In genomic region chr7:157375410-157375809, GRCh38 we compare ENCODE assay signal across 20 cellular contexts. TPM values are rescaled to one million over a fixed set of nuclear protein-coding genes. Genes with fewer than 3 reads are reported as not detected.
DNase-seq lines count a peak whose midpoint lies in the region; ATAC-seq, FAIRE-seq and TF ChIP-seq lines count a peak whose summit lies in the region.
"Had no signal": no experiment of that assay in that cellular context is flagged by ENCODE, and none has a peak within 500 bp of the region (broad histone marks: within the 10 kb centered on the region; RNA-seq: fewer than 3 reads in every experiment).

No MANE protein-coding gene starts in this region.

- ATAC-seq in activated CD8-positive, alpha-beta memory T cell treated with anti-CD3 and anti-CD28 coated beads, Interleukin-2, amount 10 ng/mL, durations not matched to agents 7 days and 5 days = no peak
- no peak for ATAC-seq in WTC11
- ATAC-seq in gastrocnemius medialis = peak; percentile 53 to 80
- ATAC-seq in omental fat pad (ENCODE audit: low FRiP score) = no peak
- ATAC-seq: A549, K562, upper lobe of right lung had no signal

- 92 to 95% methylated on average over 2 to 7 of the region's 7 CpGs for WGBS in endodermal cell (ENCODE audit: insufficient coverage in 1 of 2, insufficient read length in 1 of 2), 2 experiments

- H3K4me1 Mint-ChIP-seq in activated CD8-positive, alpha-beta memory T cell treated with anti-CD3 and anti-CD28 coated beads, Interleukin-2, amount 10 ng/mL, durations not matched to agents 7 days and 5 days = peaks cover 58% of the 10 kb centered on the region
- peaks cover 65% of the 10 kb centered on the region for H3K4me1 Mint-ChIP-seq in WTC11
- H3K4me1 Mint-ChIP-seq in endodermal cell = peaks cover 28% of the 10 kb centered on the region

- H3K27ac ChIP-seq in endodermal cell (ENCODE audit: low read depth, low read length) (peak overlapping the region; percentile 47), gastrocnemius medialis (peak overlapping the region; percentile 62 to 75 (median 71))
- H3K27ac ChIP-seq: A549, adrenal gland, PC-9, SK-N-MC, upper lobe of right lung had no signal

- no peaks in the 10 kb centered on the region for H3K27me3 ChIP-seq in endodermal cell (ENCODE audit: control insufficient read depth, insufficient read depth, low read length, poor library complexity, severe bottlenecking)
- H3K27me3 ChIP-seq in gastrocnemius medialis = no peaks in the 10 kb centered on the region
- H3K27me3 ChIP-seq: adrenal gland, spleen, upper lobe of right lung had no signal

- H3K27me3 Mint-ChIP-seq in activated CD8-positive, alpha-beta memory T cell treated with anti-CD3 and anti-CD28 coated beads, Interleukin-2, amount 10 ng/mL, durations not matched to agents 7 days and 5 days = no peaks in the 10 kb centered on the region
- H3K27me3 Mint-ChIP-seq in WTC11 (ENCODE audit: low read depth) (no peaks in the 10 kb centered on the region), endodermal cell (ENCODE audit: insufficient read depth) (no peaks in the 10 kb centered on the region)

- H3K36me3 ChIP-seq in endodermal cell (ENCODE audit: control insufficient read depth, insufficient read depth, low read length) = peaks cover 76% of the 10 kb centered on the region
- peaks cover 0 to 30% of the 10 kb centered on the region in 2 donors for H3K36me3 ChIP-seq in gastrocnemius medialis

- H3K4me1 ChIP-seq in endodermal cell (ENCODE audit: control insufficient read depth, insufficient read depth, low read length) (peaks cover 4% of the 10 kb centered on the region), gastrocnemius medialis (peaks cover 48 to 55% of the 10 kb centered on the region in 2 donors)
- H3K4me1 ChIP-seq: A549, upper lobe of right lung had no signal

- DNase-seq in activated CD8-positive, alpha-beta memory T cell treated with anti-CD3 and anti-CD28 coated beads, Interleukin-2, amount 10 ng/mL, durations not matched to agents 7 days and 5 days = no peak
- DNase-seq in activated CD8-positive, alpha-beta memory T cell treated with anti-CD3 and anti-CD28 coated beads, Interleukin-2, amount 50 U/mL, for 4 hours = no peak
- DNase-seq in WTC11 (ENCODE audit: low spot score) = no peak
- no peak for DNase-seq in endodermal cell
- DNase-seq in gastrocnemius medialis = peak in 1 of 2 donors; percentile 39
- no peak for DNase-seq in omental fat pad (ENCODE audit: low spot score)
- DNase-seq in urothelium cell line (ENCODE audit: low spot score) = no peak
- no peak for DNase-seq in NCI-H2171 treated with DMSO at 0.1 percent for 48 hours (lab: John Stamatoyannopoulos, UW)
- DNase-seq: adrenal gland, cerebellar nuclear complex, NCI-H2107, NCI-H69, PC-9, posterior cingulate gyrus, spleen, upper lobe of right lung had no signal

- no peaks in the 10 kb centered on the region for H3K9me3 Mint-ChIP-seq in activated CD8-positive, alpha-beta memory T cell treated with anti-CD3 and anti-CD28 coated beads, Interleukin-2, amount 10 ng/mL, durations not matched to agents 7 days and 5 days (ENCODE audit: low read depth)
- H3K9me3 Mint-ChIP-seq in WTC11 (no peaks in the 10 kb centered on the region), endodermal cell (no peaks in the 10 kb centered on the region)

- TF ChIP-seq CTCF in WTC11 (IDR thresholded peaks at IDR 0.05) (no peak), endodermal cell (conservative IDR thresholded peaks at IDR 0.05) (no peak), gastrocnemius medialis (IDR thresholded peaks at IDR 0.05 in 4 of 5, conservative IDR thresholded peaks at IDR 0.05 in 1 of 5) (no peak), omental fat pad (IDR thresholded peaks at IDR 0.05) (no peak)

- POLR2A ChIA-PET in WTC11 (lab: Charles Lee) = interaction anchor here (0.6 kb wide), 1 partner anchor 49 kb away, joined by 3 read pairs; no protein-coding TSS in a partner anchor

- no peak overlapping the region for H3K9ac ChIP-seq in endodermal cell (ENCODE audit: extremely low read depth, low read length, poor library complexity, severe bottlenecking)

- H3K4me3 ChIP-seq in endodermal cell (ENCODE audit: low read length) = peak overlapping the region; percentile 14
- no peak overlapping the region for H3K4me3 ChIP-seq in gastrocnemius medialis
- H3K4me3 ChIP-seq: A549, adrenal gland, K562, PC-9, SK-N-MC, spleen, upper lobe of right lung had no signal

- H3K4me3 Mint-ChIP-seq in activated CD8-positive, alpha-beta memory T cell treated with anti-CD3 and anti-CD28 coated beads, Interleukin-2, amount 10 ng/mL, durations not matched to agents 7 days and 5 days = no peak overlapping the region
- H3K4me3 Mint-ChIP-seq in WTC11 (no peak overlapping the region), endodermal cell (no peak overlapping the region)

- FAIRE-seq in urothelium cell line (lab: Jason Lieb, UNC) = no peak
- FAIRE-seq: A549, endometrium, K562 had no signal

- peak overlapping the region; percentile 84 for H3K27ac Mint-ChIP-seq in activated CD8-positive, alpha-beta memory T cell treated with anti-CD3 and anti-CD28 coated beads, Interleukin-2, amount 10 ng/mL, durations not matched to agents 7 days and 5 days
- H3K27ac Mint-ChIP-seq in WTC11 = peak overlapping the region; percentile 66
- peak overlapping the region; percentile 78 for H3K27ac Mint-ChIP-seq in endodermal cell

- intact Hi-C loops in gastrocnemius medialis (cut with DNase I; ENCODE audit: low total_unique reads) = no loop called here

- in situ Hi-C loops in gastrocnemius medialis (cut with MboI; ENCODE audit: low sequenced_read_pairs in 4 of 4) = no loop called here

- H3K9me3 ChIP-seq in endodermal cell (ENCODE audit: control insufficient read depth, low read length) (no peaks in the 10 kb centered on the region), gastrocnemius medialis (no peaks in the 10 kb centered on the region)
- H3K9me3 ChIP-seq: A549, adrenal gland, spleen, upper lobe of right lung had no signal

- CTCF ChIA-PET in activated CD8-positive, alpha-beta memory T cell treated with anti-CD3 and anti-CD28 coated beads, Interleukin-2, amount 10 ng/mL, durations not matched to agents 7 days and 5 days (lab: Charles Lee) = interaction anchor here (0.7 to 4.5 kb wide), 5 partner anchors 8 to 102 kb away, joined by 3 to 26 read pairs (median 3); no protein-coding TSS in a partner anchor
- CTCF ChIA-PET in WTC11 (lab: Charles Lee) = interaction anchor here (1.1 kb wide), 1 partner anchor 9 kb away, joined by 3 read pairs; no protein-coding TSS in a partner anchor

- no peak for TF ChIP-seq POLR2A in gastrocnemius medialis (IDR thresholded peaks at IDR 0.05)

- H3K36me3 Mint-ChIP-seq in activated CD8-positive, alpha-beta memory T cell treated with anti-CD3 and anti-CD28 coated beads, Interleukin-2, amount 10 ng/mL, durations not matched to agents 7 days and 5 days = peaks cover 64% of the 10 kb centered on the region
- H3K36me3 Mint-ChIP-seq in WTC11 = peaks cover 61% of the 10 kb centered on the region
- peaks cover 79% of the 10 kb centered on the region for H3K36me3 Mint-ChIP-seq in endodermal cell (ENCODE audit: low read depth)

TF ChIP-seq in WTC11, 78 proteins besides CTCF, POLR2A, EP300 and RAD21:
- TF ChIP-seq ZBTB21 (CRISPR knock-in tag; IDR thresholded peaks at IDR 0.05; ENCODE audit: borderline replicate concordance) = no peak
TF ChIP-seq in WTC11: peak in this region for 0.

RNA-seq across cellular contexts. Expression of gene DNAJB6, which starts 38.6 kb away (rescaled TPM):
- 10 to 100 TPM; 82.0 to 85.6 TPM for total RNA-seq in activated CD8-positive, alpha-beta memory T cell treated with anti-CD3 and anti-CD28 coated beads, Interleukin-2, amount 10 ng/mL, durations not matched to agents 7 days and 5 days
- total RNA-seq in WTC11 (2021) (264 to 288 TPM (median 268 TPM) in 3 replicates), endodermal cell (100 to 1,000 TPM; 126 to 174 TPM), gastrocnemius medialis (100 to 1,000 TPM; 130 to 269 (median 188) TPM), omental fat pad (100 to 1,000 TPM in 2 of 4 donors, 10 to 100 TPM in 2; 82.5 to 149 (median 94.7) TPM)
- 121 TPM for polyA plus RNA-seq in endodermal cell (2013, experiment 1 of 2)
- polyA plus RNA-seq in endodermal cell (2013, experiment 2 of 2) = 112 TPM

Comparison
In these comparisons a context has a peak if more than half of its experiments do, and no peak if none do; other contexts are left out.
1. ATAC-seq: peak in gastrocnemius medialis (2 of 2); none in activated CD8-positive, alpha-beta memory T cell treated with anti-CD3 and anti-CD28 coated beads, Interleukin-2, amount 10 ng/mL, durations not matched to agents 7 days and 5 days (single experiment), WTC11 (single experiment) and omental fat pad (single experiment).
2. Peak in every context shown above with its lines, with median percentiles within 50 percentile points of each other: H3K27ac Mint-ChIP-seq.